ENCODE assay signal across 11 cellular contexts in genomic region chr3:30667250-30667585, GRCh38.
DNase-seq lines count a peak whose midpoint lies in the region; ATAC-seq and TF ChIP-seq lines count a peak whose summit lies in the region.
"Had no signal": no experiment of that assay in that cellular context is flagged by ENCODE, and none has a peak within 500 bp of the region (broad histone marks: within the 10 kb centered on the region; RNA-seq: fewer than 3 reads in every experiment).

No MANE protein-coding gene starts in this region.

- H3K9me2 ChIP-seq in SK-N-SH: no peaks in the 10 kb centered on the region

- peaks cover 37% of the 10 kb centered on the region for H3K36me3 Mint-ChIP-seq in effector memory CD8-positive, alpha-beta T cell (ENCODE audit: insufficient read depth)

- H3K27me3 ChIP-seq in skeletal muscle satellite cell (ENCODE audit: control insufficient read depth, insufficient read depth, low read length) (no peaks in the 10 kb centered on the region), thyroid gland (no peaks in the 10 kb centered on the region), SK-N-SH (ENCODE audit: insufficient read depth) (no peaks in the 10 kb centered on the region)

- H3K36me3 ChIP-seq in skeletal muscle satellite cell (ENCODE audit: insufficient read depth, low read length) (peaks cover 66% of the 10 kb centered on the region), thyroid gland (peaks cover 9 to 10% of the 10 kb centered on the region in 2 donors), SK-N-SH (replicated peaks in 1 of 2; ENCODE audit: control insufficient read depth in 1 of 2, insufficient read depth in 2 of 2, low read length in 1 of 2) (peaks cover 17 to 63% of the 10 kb centered on the region in 2 experiments)

- H3K9ac ChIP-seq in skeletal muscle satellite cell (ENCODE audit: low read depth, low read length): peak overlapping the region; percentile 31
- H3K9ac ChIP-seq in SK-N-SH: no peak overlapping the region
- H3K9ac ChIP-seq: KMS-11 had no signal

- H3K4me3 Mint-ChIP-seq in effector memory CD8-positive, alpha-beta T cell: no peak overlapping the region

- H3K4me3 ChIP-seq in skeletal muscle satellite cell (ENCODE audit: low read length) (no peak overlapping the region), thyroid gland (replicated peaks in 1 of 3) (no peak overlapping the region), SK-N-SH (ENCODE audit: low read depth in 2 of 2, low read length in 1 of 2) (no peak overlapping the region)

- peak overlapping the region; percentile 77 to 88 for H3K27ac Mint-ChIP-seq in effector memory CD8-positive, alpha-beta T cell

- H3K79me2 ChIP-seq in SK-N-SH (ENCODE audit: insufficient read depth): peaks cover 62% of the 10 kb centered on the region

- TF ChIP-seq POLR2A in thyroid gland (IDR thresholded peaks at IDR 0.05): no peak

- intact Hi-C loops in thyroid gland (cut with DNase I): no loop called here

- TF ChIP-seq EP300 in SK-N-SH (IDR thresholded peaks at IDR 0.05; ENCODE audit: borderline replicate concordance in 1 of 2, low read depth in 1 of 2, low read length in 1 of 2): no peak

- H3K9me3 Mint-ChIP-seq in effector memory CD8-positive, alpha-beta T cell: no peaks in the 10 kb centered on the region

- H3K27ac ChIP-seq in thyroid gland (no peak overlapping the region), SK-N-SH (ENCODE audit: low read depth in 2 of 2, low read length in 1 of 2) (no peak overlapping the region)
- H3K27ac ChIP-seq: 22Rv1, KMS-11 had no signal

- WGBS in thyroid gland, 2 donors: 83 to 86% methylated on average over 2 of the region's 2 CpGs
- 93% methylated on average over 2 of the region's 2 CpGs for WGBS in SK-N-SH (ENCODE audit: low lambda C conversion rate)

- ATAC-seq in effector memory CD8-positive, alpha-beta T cell (replicated peaks): peak; percentile 44

- H3K4me2 ChIP-seq in skeletal muscle satellite cell (ENCODE audit: low read length) (peak overlapping the region; percentile 12), SK-N-SH (no peak overlapping the region)
- H3K4me2 ChIP-seq: KMS-11 had no signal

- no peak for TF ChIP-seq CTCF in thyroid gland (IDR thresholded peaks at IDR 0.05)
- TF ChIP-seq CTCF in SK-N-SH (IDR thresholded peaks at IDR 0.05): no peak

- no peaks in the 10 kb centered on the region for H3K9me3 ChIP-seq in skeletal muscle satellite cell (replicated peaks; ENCODE audit: low read length)
- H3K9me3 ChIP-seq in thyroid gland: no peaks in the 10 kb centered on the region
- no peaks in the 10 kb centered on the region for H3K9me3 ChIP-seq in SK-N-SH

- CTCF ChIA-PET in SK-N-SH (lab: Yijun Ruan, JAX): no interaction called here

- H3F3A ChIP-seq in SK-N-SH (replicated peaks; ENCODE audit: insufficient read depth): no peaks in the 10 kb centered on the region

- H3K4me1 Mint-ChIP-seq in effector memory CD8-positive, alpha-beta T cell (ENCODE audit: low read depth in 2 of 2): peaks cover 48 to 88% of the 10 kb centered on the region in 2 donors

- H3K4me1 ChIP-seq in skeletal muscle satellite cell (ENCODE audit: control insufficient read depth, insufficient read depth, low read length) (peaks cover 35% of the 10 kb centered on the region), thyroid gland (peaks cover 6 to 21% of the 10 kb centered on the region in 2 donors), SK-N-SH (ENCODE audit: control insufficient read depth in 1 of 2, insufficient read depth in 2 of 2, low read depth in 1 of 2, low read length in 1 of 2) (peaks cover 0 to 35% of the 10 kb centered on the region in 2 experiments; a peak in 3 of 4 replicates)

- POLR2A ChIA-PET in SK-N-SH (lab: Yijun Ruan, JAX): no interaction called here

- H2AFZ ChIP-seq in SK-N-SH (ENCODE audit: low read depth): no peak overlapping the region

- no peak for TF ChIP-seq RAD21 in SK-N-SH (IDR thresholded peaks at IDR 0.05; ENCODE audit: low read length)

- DNase-seq in DMS 273 (lab: John Stamatoyannopoulos, UW; ENCODE audit: unreplicated experiment) (peak; percentile 14), DMS 273 treated with DMSO at 0.1 percent for 48 hours (lab: John Stamatoyannopoulos, UW) (no peak), RPMI7951 (ENCODE audit: low read depth) (peak; percentile 82), cortex of kidney (lab: John Stamatoyannopoulos, UW) (no peak), thyroid gland (no peak), SK-N-SH (no peak)
- no peak for DNase-seq in effector memory CD8-positive, alpha-beta T cell
- DNase-seq: substantia nigra had no signal

- no peaks in the 10 kb centered on the region for H4K20me1 ChIP-seq in SK-N-SH (ENCODE audit: insufficient read depth)

- no peaks in the 10 kb centered on the region for H3K27me3 Mint-ChIP-seq in effector memory CD8-positive, alpha-beta T cell

TF ChIP-seq in SK-N-SH, 30 proteins besides CTCF, POLR2A, EP300 and RAD21:
- no peak for TF ChIP-seq PBX3 (IDR thresholded peaks at IDR 0.05)
- TF ChIP-seq EZH2phosphoT487 (IDR thresholded peaks at IDR 0.05; ENCODE audit: borderline replicate concordance, low read depth): no peak
- no peak for TF ChIP-seq ZBTB33 (IDR thresholded peaks at IDR 0.05; ENCODE audit: borderline replicate concordance, low read depth)
- no peak for TF ChIP-seq POLR2AphosphoS5 (IDR thresholded peaks at IDR 0.05; ENCODE audit: low read depth, low read length)
- no peak for TF ChIP-seq FOXM1 (IDR thresholded peaks at IDR 0.05; ENCODE audit: low read depth)
- no peak for TF ChIP-seq RCOR1 (IDR thresholded peaks at IDR 0.05; ENCODE audit: low read length)
- no peak for TF ChIP-seq GATA2 (CRISPR knock-in tag; IDR thresholded peaks at IDR 0.05)
- TF ChIP-seq, protein P1, sequence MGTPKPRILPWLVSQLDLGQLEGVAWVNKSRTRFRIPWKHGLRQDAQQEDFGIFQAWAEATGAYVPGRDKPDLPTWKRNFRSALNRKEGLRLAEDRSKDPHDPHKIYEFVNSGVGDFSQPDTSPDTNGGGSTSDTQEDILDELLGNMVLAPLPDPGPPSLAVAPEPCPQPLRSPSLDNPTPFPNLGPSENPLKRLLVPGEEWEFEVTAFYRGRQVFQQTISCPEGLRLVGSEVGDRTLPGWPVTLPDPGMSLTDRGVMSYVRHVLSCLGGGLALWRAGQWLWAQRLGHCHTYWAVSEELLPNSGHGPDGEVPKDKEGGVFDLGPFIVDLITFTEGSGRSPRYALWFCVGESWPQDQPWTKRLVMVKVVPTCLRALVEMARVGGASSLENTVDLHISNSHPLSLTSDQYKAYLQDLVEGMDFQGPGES (IDR thresholded peaks at IDR 0.05; ENCODE audit: low read depth, low read length): no peak
- TF ChIP-seq TEAD4 (IDR thresholded peaks at IDR 0.05; ENCODE audit: borderline replicate concordance, insufficient read depth): no peak
- no peak for TF ChIP-seq USF1 (IDR thresholded peaks at IDR 0.05; ENCODE audit: borderline replicate concordance, low read depth)
- TF ChIP-seq CHD2 (IDR thresholded peaks at IDR 0.05; ENCODE audit: low read length, partially characterized antibody): no peak
- no peak for TF ChIP-seq SMC3 (IDR thresholded peaks at IDR 0.05; ENCODE audit: low read depth, low read length)
- TF ChIP-seq USF2 (IDR thresholded peaks at IDR 0.05; ENCODE audit: borderline replicate concordance, low read depth, low read length): no peak
- TF ChIP-seq JUND (IDR thresholded peaks at IDR 0.05): no peak
- TF ChIP-seq GABPA (IDR thresholded peaks at IDR 0.05; ENCODE audit: low read depth): no peak
- no peak for TF ChIP-seq SIN3A (IDR thresholded peaks at IDR 0.05; ENCODE audit: borderline replicate concordance, low read depth, low read length)
TF ChIP-seq in SK-N-SH: peak in this region for 0.

Comparison
In these comparisons a context has a peak if more than half of its experiments do, and no peak if none do; other contexts are left out.
1. DNase-seq: peak in DMS 273 (single experiment) and RPMI7951 (single experiment); none in DMS 273 treated with DMSO at 0.1 percent for 48 hours (single experiment), effector memory CD8-positive, alpha-beta T cell (0 of 3), cortex of kidney (single experiment), thyroid gland (0 of 2) and SK-N-SH (single experiment).